21 cellular contexts compared by ENCODE assay signal in genomic region chr5:52920929-52921328, GRCh38.
DNase-seq lines count a peak whose midpoint lies in the region; ATAC-seq and TF ChIP-seq lines count a peak whose summit lies in the region.
"Had no signal": no experiment of that assay in that cellular context is flagged by ENCODE, and none has a peak within 500 bp of the region (broad histone marks: within the 10 kb centered on the region; RNA-seq: fewer than 3 reads in every experiment).

No MANE protein-coding gene starts in this region.

- no peak for ATAC-seq in PC-3
- ATAC-seq: K562, left ventricle myocardium superior, sciatic nerve had no signal

- H3K27ac ChIP-seq in PC-3 (ENCODE audit: low read length) (no peak overlapping the region), neutrophil (peak overlapping the region; percentile 75)
- H3K27ac ChIP-seq: HL-60, SK-N-MC, vagina had no signal

- BruUV-seq in PC-3 (replicated peaks; lab: Mats Ljungman, UMichigan), result no TSS peak

- H3F3A ChIP-seq in PC-3 (ENCODE audit: low read length, unreplicated experiment), result no peaks in the 10 kb centered on the region

- no peaks in the 10 kb centered on the region for H3K79me2 ChIP-seq in PC-3 (ENCODE audit: low read length)

- DNase-seq in AG10803 (ENCODE audit: low read depth), result peak; percentile 30
- peak; percentile 21 for DNase-seq in PC-3
- DNase-seq in epithelial cell of esophagus (ENCODE audit: low read depth), result peak; percentile 12
- DNase-seq in NOMO-1 treated with dmso at 0.1 percent for 144 hours (lab: John Stamatoyannopoulos, UW; ENCODE audit: unreplicated experiment), result no peak
- no peak for DNase-seq in activated CD8-positive, alpha-beta memory T cell treated with anti-CD3 and anti-CD28 coated beads, Interleukin-2, amount 50 U/mL, for 48 hours
- no peak for DNase-seq in SW480 (ENCODE audit: low spot score)
- DNase-seq in activated T-cell treated with anti-CD3 and anti-CD28 coated beads, Interleukin-2, amount 50 U/mL, for 48 hours, result no peak
- DNase-seq: activated naive CD4-positive, alpha-beta T cell treated with anti-CD3 and anti-CD28 coated beads, Interleukin-2, amount 10 ng/mL, durations not matched to agents 7 days and 5 days; effector memory CD4-positive, alpha-beta T cell; left ventricle myocardium superior; NCI-H1092 treated with DMSO at 0.1 percent for 48 hours; NCI-H748 treated with DMSO at 0.1 percent for 48 hours; occipital lobe; PC-9; stimulated activated CD4-positive, alpha-beta T cell treated with anti-CD3 and anti-CD28 coated beads, Interleukin-2, amount 100 ng/mL, for 48 hours had no signal

- H3K4me1 ChIP-seq in PC-3 (ENCODE audit: insufficient read depth, low read length) (peaks cover 10% of the 10 kb centered on the region), neutrophil (ENCODE audit: control insufficient read depth in 1 of 2, insufficient read depth in 1 of 2, low read depth in 1 of 2, low read length in 1 of 2) (peaks cover 26 to 33% of the 10 kb centered on the region in 2 experiments)
- H3K4me1 ChIP-seq: vagina had no signal

- H3K9ac ChIP-seq in PC-3 (ENCODE audit: low read length), result no peak overlapping the region

- intact Hi-C loops in PC-3 (cut with micrococcal nuclease), result no loop called here

- H4K20me1 ChIP-seq in PC-3 (ENCODE audit: low read length), result no peaks in the 10 kb centered on the region

- H3K36me3 ChIP-seq in PC-3 (ENCODE audit: low read depth, low read length) (no peaks in the 10 kb centered on the region), neutrophil (no peaks in the 10 kb centered on the region)
- H3K36me3 ChIP-seq: vagina had no signal

- no peaks in the 10 kb centered on the region for H3K9me3 ChIP-seq in PC-3 (ENCODE audit: low read length)
- no peaks in the 10 kb centered on the region for H3K9me3 ChIP-seq in neutrophil
- H3K9me3 ChIP-seq: vagina had no signal

- H2AFZ ChIP-seq in PC-3 (ENCODE audit: low read length), result no peak overlapping the region
- H2AFZ ChIP-seq: PC-9 had no signal

- no peak overlapping the region for H3K4me3 ChIP-seq in AG10803 (ENCODE audit: low read length)
- no peak overlapping the region for H3K4me3 ChIP-seq in PC-3 (ENCODE audit: low read length)
- no peak overlapping the region for H3K4me3 ChIP-seq in epithelial cell of esophagus (ENCODE audit: low read length)
- no peak overlapping the region for H3K4me3 ChIP-seq in neutrophil (ENCODE audit: low read depth in 1 of 2, low read length in 1 of 2)
- H3K4me3 ChIP-seq: K562, PC-9, SK-N-MC, vagina had no signal

- no peaks in the 10 kb centered on the region for H3K9me2 ChIP-seq in PC-3 (replicated peaks; ENCODE audit: low read length)

- POLR2A ChIA-PET in PC-3 (lab: Charles Lee; ENCODE audit: unreplicated experiment), result no interaction called here

- CTCF ChIA-PET in PC-3 (lab: Charles Lee), result no interaction called here

- TF ChIP-seq CTCF in AG10803 (conservative IDR thresholded peaks at IDR 0.05; ENCODE audit: low read length) (peak; percentile 15), PC-3 (conservative IDR thresholded peaks at IDR 0.05; ENCODE audit: low read depth, low read length) (peak; percentile 36), epithelial cell of esophagus (IDR thresholded peaks at IDR 0.05; ENCODE audit: insufficient read depth, low read depth, low read length, missing control alignments) (no peak), neutrophil (IDR thresholded peaks at IDR 0.05) (no peak)

- H3K4me2 ChIP-seq in PC-3 (ENCODE audit: low read length), result no peak overlapping the region
- H3K4me2 ChIP-seq: PC-9 had no signal

- H3K27me3 ChIP-seq in PC-3 (ENCODE audit: low read length) (no peaks in the 10 kb centered on the region), neutrophil (no peaks in the 10 kb centered on the region)
- H3K27me3 ChIP-seq: vagina had no signal

Comparison
In these comparisons a context has a peak if more than half of its experiments do, and no peak if none do; other contexts are left out.
1. DNase-seq: peak in AG10803 (single experiment), PC-3 (single experiment) and epithelial cell of esophagus (single experiment); none in NOMO-1 treated with dmso at 0.1 percent for 144 hours (single experiment), activated CD8-positive, alpha-beta memory T cell treated with anti-CD3 and anti-CD28 coated beads, Interleukin-2, amount 50 U/mL, for 48 hours (single experiment), SW480 (single experiment) and activated T-cell treated with anti-CD3 and anti-CD28 coated beads, Interleukin-2, amount 50 U/mL, for 48 hours (0 of 2).
2. CTCF ChIP-seq: peak in AG10803 (single experiment) and PC-3 (single experiment); none in epithelial cell of esophagus (single experiment) and neutrophil (single experiment).